2 cellular contexts compared by ENCODE assay signal in the genomic region with DNA sequence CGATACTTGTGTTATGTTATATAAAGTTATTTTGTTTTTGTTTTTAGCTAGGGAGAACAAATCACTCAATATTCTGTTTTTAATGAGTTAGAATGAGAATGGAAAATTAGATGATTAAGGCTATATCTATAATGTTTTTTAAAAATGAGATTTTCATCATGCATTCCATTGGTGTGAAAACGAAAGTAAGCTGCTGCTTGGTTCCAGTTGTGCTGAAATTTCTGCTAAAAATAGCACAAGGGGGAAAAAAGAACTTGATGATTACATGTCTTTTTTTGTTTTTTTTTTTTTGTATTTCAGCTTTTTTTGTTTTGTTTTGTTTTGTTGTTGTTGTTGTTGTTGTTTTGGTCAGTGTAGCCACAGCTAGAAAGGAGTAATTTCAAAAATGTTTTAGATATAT.
TF ChIP-seq lines count a peak whose summit lies in the region.

No MANE protein-coding gene starts in this region.

TF ChIP-seq in SK-N-SH, 30 proteins besides CTCF, POLR2A, EP300 and RAD21 (continued from another document):
- TF ChIP-seq, protein P1, sequence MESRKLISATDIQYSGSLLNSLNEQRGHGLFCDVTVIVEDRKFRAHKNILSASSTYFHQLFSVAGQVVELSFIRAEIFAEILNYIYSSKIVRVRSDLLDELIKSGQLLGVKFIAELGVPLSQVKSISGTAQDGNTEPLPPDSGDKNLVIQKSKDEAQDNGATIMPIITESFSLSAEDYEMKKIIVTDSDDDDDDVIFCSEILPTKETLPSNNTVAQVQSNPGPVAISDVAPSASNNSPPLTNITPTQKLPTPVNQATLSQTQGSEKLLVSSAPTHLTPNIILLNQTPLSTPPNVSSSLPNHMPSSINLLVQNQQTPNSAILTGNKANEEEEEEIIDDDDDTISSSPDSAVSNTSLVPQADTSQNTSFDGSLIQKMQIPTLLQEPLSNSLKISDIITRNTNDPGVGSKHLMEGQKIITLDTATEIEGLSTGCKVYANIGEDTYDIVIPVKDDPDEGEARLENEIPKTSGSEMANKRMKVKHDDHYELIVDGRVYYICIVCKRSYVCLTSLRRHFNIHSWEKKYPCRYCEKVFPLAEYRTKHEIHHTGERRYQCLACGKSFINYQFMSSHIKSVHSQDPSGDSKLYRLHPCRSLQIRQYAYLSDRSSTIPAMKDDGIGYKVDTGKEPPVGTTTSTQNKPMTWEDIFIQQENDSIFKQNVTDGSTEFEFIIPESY (IDR thresholded peaks at IDR 0.05; ENCODE audit: borderline replicate concordance, low read depth): no peak
- TF ChIP-seq CHD2 (IDR thresholded peaks at IDR 0.05; ENCODE audit: low read length, partially characterized antibody) (no peak), YY1 (IDR thresholded peaks at IDR 0.05; ENCODE audit: low read depth) (no peak), NFIC (IDR thresholded peaks at IDR 0.05; ENCODE audit: borderline replicate concordance) (no peak), GABPA (IDR thresholded peaks at IDR 0.05; ENCODE audit: low read depth) (no peak), MEF2A (IDR thresholded peaks at IDR 0.05; ENCODE audit: borderline replicate concordance, low read depth) (no peak), EZH2phosphoT487 (IDR thresholded peaks at IDR 0.05; ENCODE audit: borderline replicate concordance, low read depth) (no peak), TAF1 (IDR thresholded peaks at IDR 0.05; ENCODE audit: borderline replicate concordance, low read depth, low read length) (no peak), SIN3A (IDR thresholded peaks at IDR 0.05; ENCODE audit: borderline replicate concordance, low read depth, low read length) (no peak), JUND (IDR thresholded peaks at IDR 0.05) (no peak), NRF1 (IDR thresholded peaks at IDR 0.05; ENCODE audit: low read depth, low read length) (no peak), MAX (IDR thresholded peaks at IDR 0.05; ENCODE audit: low read depth) (no peak)
- TF ChIP-seq, protein P2, sequence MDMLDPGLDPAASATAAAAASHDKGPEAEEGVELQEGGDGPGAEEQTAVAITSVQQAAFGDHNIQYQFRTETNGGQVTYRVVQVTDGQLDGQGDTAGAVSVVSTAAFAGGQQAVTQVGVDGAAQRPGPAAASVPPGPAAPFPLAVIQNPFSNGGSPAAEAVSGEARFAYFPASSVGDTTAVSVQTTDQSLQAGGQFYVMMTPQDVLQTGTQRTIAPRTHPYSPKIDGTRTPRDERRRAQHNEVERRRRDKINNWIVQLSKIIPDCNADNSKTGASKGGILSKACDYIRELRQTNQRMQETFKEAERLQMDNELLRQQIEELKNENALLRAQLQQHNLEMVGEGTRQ (IDR thresholded peaks at IDR 0.05; ENCODE audit: borderline replicate concordance, low read depth, low read length): no peak
- TF ChIP-seq, protein P3, sequence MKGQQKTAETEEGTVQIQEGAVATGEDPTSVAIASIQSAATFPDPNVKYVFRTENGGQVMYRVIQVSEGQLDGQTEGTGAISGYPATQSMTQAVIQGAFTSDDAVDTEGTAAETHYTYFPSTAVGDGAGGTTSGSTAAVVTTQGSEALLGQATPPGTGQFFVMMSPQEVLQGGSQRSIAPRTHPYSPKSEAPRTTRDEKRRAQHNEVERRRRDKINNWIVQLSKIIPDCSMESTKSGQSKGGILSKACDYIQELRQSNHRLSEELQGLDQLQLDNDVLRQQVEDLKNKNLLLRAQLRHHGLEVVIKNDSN (IDR thresholded peaks at IDR 0.05; ENCODE audit: borderline replicate concordance, low read depth): no peak

TF ChIP-seq in SK-N-SH treated with all-trans-retinoic acid at 6 μM for 48 hours, 23 proteins besides CTCF, POLR2A, EP300 and RAD21 (continued from another document):
- TF ChIP-seq POU6F1 (CRISPR knock-in tag; IDR thresholded peaks at IDR 0.05; ENCODE audit: borderline replicate concordance, low read depth) (no peak), ZNF565 (CRISPR knock-in tag; conservative IDR thresholded peaks at IDR 0.05; ENCODE audit: low read depth) (no peak), CSDC2 (CRISPR knock-in tag; IDR thresholded peaks at IDR 0.05) (no peak), BACH2 (CRISPR knock-in tag; IDR thresholded peaks at IDR 0.05; ENCODE audit: borderline replicate concordance) (no peak), TCF4 (CRISPR knock-in tag; IDR thresholded peaks at IDR 0.05; ENCODE audit: borderline replicate concordance) (no peak)
